18 cellular contexts compared by ENCODE assay signal in genomic region chr7:117165656-117166055, GRCh38.
DNase-seq lines count a peak whose midpoint lies in the region; ATAC-seq lines count a peak whose summit lies in the region.
"Had no signal": no experiment of that assay in that cellular context is flagged by ENCODE, and none has a peak within 500 bp of the region (broad histone marks: within the 10 kb centered on the region; RNA-seq: fewer than 3 reads in every experiment).

No MANE protein-coding gene starts in this region.

- H3K4me1 Mint-ChIP-seq in naive thymus-derived CD8-positive, alpha-beta T cell, result no peaks in the 10 kb centered on the region
- H3K4me1 Mint-ChIP-seq: activated CD4-positive, alpha-beta memory T cell treated with anti-CD3 and anti-CD28 coated beads, Interleukin-2, amount 10 ng/mL, durations not matched to agents 7 days and 5 days had no signal

- POLR2A ChIA-PET in naive thymus-derived CD8-positive, alpha-beta T cell (lab: Charles Lee), result no interaction called here

- DNase-seq in RPMI8226 (peak; percentile 80), medulla oblongata (ENCODE audit: extremely low spot score) (peak; percentile 48), LoVo (ENCODE audit: low spot score) (no peak), posterior vena cava (ENCODE audit: low spot score) (no peak)
- no peak for DNase-seq in naive thymus-derived CD8-positive, alpha-beta T cell
- DNase-seq: activated CD4-positive, alpha-beta memory T cell treated with anti-CD3 and anti-CD28 coated beads, Interleukin-2, amount 10 ng/mL, durations not matched to agents 7 days and 5 days; activated T-cell treated with anti-CD3 and anti-CD28 coated beads, Interleukin-2, amount 50 U/mL, for 72 hours; cerebellar nuclear complex; DMS 273 treated with DMSO at 0.1 percent for 48 hours; NCI-H1105 treated with DMSO at 0.1 percent for 48 hours; NCI-H446; ovary; PC-3; spleen had no signal

- H3K27me3 Mint-ChIP-seq in naive thymus-derived CD8-positive, alpha-beta T cell, result no peaks in the 10 kb centered on the region
- H3K27me3 Mint-ChIP-seq: activated CD4-positive, alpha-beta memory T cell treated with anti-CD3 and anti-CD28 coated beads, Interleukin-2, amount 10 ng/mL, durations not matched to agents 7 days and 5 days; stimulated activated naive CD8-positive, alpha-beta T cell treated with anti-CD3 and anti-CD28 coated beads, Interleukin-15, Interleukin-2, amounts not matched to agents 100 ng/mL and 50 ng/mL, for 24 hours had no signal

- no peak overlapping the region for H3K27ac Mint-ChIP-seq in naive thymus-derived CD8-positive, alpha-beta T cell
- H3K27ac Mint-ChIP-seq: activated CD4-positive, alpha-beta memory T cell treated with anti-CD3 and anti-CD28 coated beads, Interleukin-2, amount 10 ng/mL, durations not matched to agents 7 days and 5 days; activated T-cell treated with anti-CD3 and anti-CD28 coated beads, Interleukin-2, amount 50 U/mL, for 72 hours; stimulated activated naive CD8-positive, alpha-beta T cell treated with anti-CD3 and anti-CD28 coated beads, Interleukin-15, Interleukin-2, amounts not matched to agents 100 ng/mL and 50 ng/mL, for 24 hours had no signal

- H3K9me3 Mint-ChIP-seq in naive thymus-derived CD8-positive, alpha-beta T cell, result no peaks in the 10 kb centered on the region
- H3K9me3 Mint-ChIP-seq: activated CD4-positive, alpha-beta memory T cell treated with anti-CD3 and anti-CD28 coated beads, Interleukin-2, amount 10 ng/mL, durations not matched to agents 7 days and 5 days; activated T-cell treated with anti-CD3 and anti-CD28 coated beads, Interleukin-2, amount 50 U/mL, for 72 hours; stimulated activated naive CD8-positive, alpha-beta T cell treated with anti-CD3 and anti-CD28 coated beads, Interleukin-15, Interleukin-2, amounts not matched to agents 100 ng/mL and 50 ng/mL, for 24 hours had no signal

- H3K4me3 Mint-ChIP-seq in naive thymus-derived CD8-positive, alpha-beta T cell, result no peak overlapping the region
- H3K4me3 Mint-ChIP-seq: activated CD4-positive, alpha-beta memory T cell treated with anti-CD3 and anti-CD28 coated beads, Interleukin-2, amount 10 ng/mL, durations not matched to agents 7 days and 5 days; activated T-cell treated with anti-CD3 and anti-CD28 coated beads, Interleukin-2, amount 50 U/mL, for 72 hours; stimulated activated naive CD8-positive, alpha-beta T cell treated with anti-CD3 and anti-CD28 coated beads, Interleukin-15, Interleukin-2, amounts not matched to agents 100 ng/mL and 50 ng/mL, for 24 hours had no signal

- ATAC-seq in GM18511 (IDR thresholded peaks at IDR 0.05; ENCODE audit: unreplicated experiment) (peak; percentile 73), GM21786 (IDR thresholded peaks at IDR 0.05; ENCODE audit: unreplicated experiment) (peak; percentile 74), HG03039 (IDR thresholded peaks at IDR 0.05; ENCODE audit: unreplicated experiment) (no peak)
- no peak for ATAC-seq in naive thymus-derived CD8-positive, alpha-beta T cell
- ATAC-seq: activated T-cell treated with anti-CD3 and anti-CD28 coated beads, Interleukin-2, amount 50 U/mL, for 72 hours; PC-3 had no signal

- no peaks in the 10 kb centered on the region for H3K36me3 Mint-ChIP-seq in naive thymus-derived CD8-positive, alpha-beta T cell

- intact Hi-C loops in posterior vena cava (cut with DNase I), result no loop called here

Comparison
In these comparisons a context has a peak if more than half of its experiments do, and no peak if none do; other contexts are left out.
1. ATAC-seq: peak in GM18511 (single experiment) and GM21786 (single experiment); none in HG03039 (single experiment) and naive thymus-derived CD8-positive, alpha-beta T cell (0 of 2).
2. DNase-seq: peak in RPMI8226 (single experiment) and medulla oblongata (single experiment); none in LoVo (single experiment), posterior vena cava (single experiment) and naive thymus-derived CD8-positive, alpha-beta T cell (0 of 10).